Comparison of ENCODE assay signal across 1 cellular context in genomic region chr17:79822583-79823124, GRCh38.
TF ChIP-seq lines count a peak whose summit lies in the region.

No MANE protein-coding gene starts in this region.

TF ChIP-seq in HepG2, 621 proteins besides CTCF, POLR2A, EP300 and RAD21 (continued from another document and continues in another):
- TF ChIP-seq, protein P1, sequence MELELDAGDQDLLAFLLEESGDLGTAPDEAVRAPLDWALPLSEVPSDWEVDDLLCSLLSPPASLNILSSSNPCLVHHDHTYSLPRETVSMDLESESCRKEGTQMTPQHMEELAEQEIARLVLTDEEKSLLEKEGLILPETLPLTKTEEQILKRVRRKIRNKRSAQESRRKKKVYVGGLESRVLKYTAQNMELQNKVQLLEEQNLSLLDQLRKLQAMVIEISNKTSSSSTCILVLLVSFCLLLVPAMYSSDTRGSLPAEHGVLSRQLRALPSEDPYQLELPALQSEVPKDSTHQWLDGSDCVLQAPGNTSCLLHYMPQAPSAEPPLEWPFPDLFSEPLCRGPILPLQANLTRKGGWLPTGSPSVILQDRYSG (CRISPR knock-in tag; IDR thresholded peaks at IDR 0.05), result 0 out of 2 replicates have a peak, but pooled peaks have one; percentile 62
- TF ChIP-seq BORCS8-MEF2B (CRISPR knock-in tag; IDR thresholded peaks at IDR 0.05), result no peak; the same call in 1 of the 2 replicates
- TF ChIP-seq E2F5 (CRISPR knock-in tag; conservative IDR thresholded peaks at IDR 0.05), result no peak
- TF ChIP-seq ATAD3A (CRISPR knock-in tag; IDR thresholded peaks at IDR 0.05), result no peak
- TF ChIP-seq ZBTB1 (CRISPR knock-in tag; IDR thresholded peaks at IDR 0.05; ENCODE audit: borderline replicate concordance), result peak; percentile 51; the same call in 1 of the 2 replicates
- TF ChIP-seq ZBTB3 (CRISPR knock-in tag; IDR thresholded peaks at IDR 0.05; ENCODE audit: borderline replicate concordance, low read depth), result no peak
- TF ChIP-seq, protein P2, sequence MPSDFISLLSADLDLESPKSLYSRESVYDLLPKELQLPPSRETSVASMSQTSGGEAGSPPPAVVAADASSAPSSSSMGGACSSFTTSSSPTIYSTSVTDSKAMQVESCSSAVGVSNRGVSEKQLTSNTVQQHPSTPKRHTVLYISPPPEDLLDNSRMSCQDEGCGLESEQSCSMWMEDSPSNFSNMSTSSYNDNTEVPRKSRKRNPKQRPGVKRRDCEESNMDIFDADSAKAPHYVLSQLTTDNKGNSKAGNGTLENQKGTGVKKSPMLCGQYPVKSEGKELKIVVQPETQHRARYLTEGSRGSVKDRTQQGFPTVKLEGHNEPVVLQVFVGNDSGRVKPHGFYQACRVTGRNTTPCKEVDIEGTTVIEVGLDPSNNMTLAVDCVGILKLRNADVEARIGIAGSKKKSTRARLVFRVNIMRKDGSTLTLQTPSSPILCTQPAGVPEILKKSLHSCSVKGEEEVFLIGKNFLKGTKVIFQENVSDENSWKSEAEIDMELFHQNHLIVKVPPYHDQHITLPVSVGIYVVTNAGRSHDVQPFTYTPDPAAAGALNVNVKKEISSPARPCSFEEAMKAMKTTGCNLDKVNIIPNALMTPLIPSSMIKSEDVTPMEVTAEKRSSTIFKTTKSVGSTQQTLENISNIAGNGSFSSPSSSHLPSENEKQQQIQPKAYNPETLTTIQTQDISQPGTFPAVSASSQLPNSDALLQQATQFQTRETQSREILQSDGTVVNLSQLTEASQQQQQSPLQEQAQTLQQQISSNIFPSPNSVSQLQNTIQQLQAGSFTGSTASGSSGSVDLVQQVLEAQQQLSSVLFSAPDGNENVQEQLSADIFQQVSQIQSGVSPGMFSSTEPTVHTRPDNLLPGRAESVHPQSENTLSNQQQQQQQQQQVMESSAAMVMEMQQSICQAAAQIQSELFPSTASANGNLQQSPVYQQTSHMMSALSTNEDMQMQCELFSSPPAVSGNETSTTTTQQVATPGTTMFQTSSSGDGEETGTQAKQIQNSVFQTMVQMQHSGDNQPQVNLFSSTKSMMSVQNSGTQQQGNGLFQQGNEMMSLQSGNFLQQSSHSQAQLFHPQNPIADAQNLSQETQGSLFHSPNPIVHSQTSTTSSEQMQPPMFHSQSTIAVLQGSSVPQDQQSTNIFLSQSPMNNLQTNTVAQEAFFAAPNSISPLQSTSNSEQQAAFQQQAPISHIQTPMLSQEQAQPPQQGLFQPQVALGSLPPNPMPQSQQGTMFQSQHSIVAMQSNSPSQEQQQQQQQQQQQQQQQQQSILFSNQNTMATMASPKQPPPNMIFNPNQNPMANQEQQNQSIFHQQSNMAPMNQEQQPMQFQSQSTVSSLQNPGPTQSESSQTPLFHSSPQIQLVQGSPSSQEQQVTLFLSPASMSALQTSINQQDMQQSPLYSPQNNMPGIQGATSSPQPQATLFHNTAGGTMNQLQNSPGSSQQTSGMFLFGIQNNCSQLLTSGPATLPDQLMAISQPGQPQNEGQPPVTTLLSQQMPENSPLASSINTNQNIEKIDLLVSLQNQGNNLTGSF (CRISPR knock-in tag; IDR thresholded peaks at IDR 0.05), result no peak
- no peak for TF ChIP-seq ZNF704 (CRISPR knock-in tag; IDR thresholded peaks at IDR 0.05; ENCODE audit: borderline replicate concordance)
- peak; percentile 73; the same call in 1 of the 2 replicates for TF ChIP-seq ZNF572 (CRISPR knock-in tag; IDR thresholded peaks at IDR 0.05)
- TF ChIP-seq ZNF839 (CRISPR knock-in tag; IDR thresholded peaks at IDR 0.05; ENCODE audit: borderline replicate concordance), result no peak
- TF ChIP-seq ZFYVE20 (CRISPR knock-in tag; IDR thresholded peaks at IDR 0.05; ENCODE audit: borderline replicate concordance, low read depth), result no peak
- peak; percentile 78 for TF ChIP-seq ZSCAN9 (CRISPR knock-in tag; IDR thresholded peaks at IDR 0.05; ENCODE audit: borderline replicate concordance)
- no peak for TF ChIP-seq POLR2G (IDR thresholded peaks at IDR 0.05; ENCODE audit: low read depth, low read length)
- no peak for TF ChIP-seq GTF3A (CRISPR knock-in tag; conservative IDR thresholded peaks at IDR 0.05)
- TF ChIP-seq, protein P3, sequence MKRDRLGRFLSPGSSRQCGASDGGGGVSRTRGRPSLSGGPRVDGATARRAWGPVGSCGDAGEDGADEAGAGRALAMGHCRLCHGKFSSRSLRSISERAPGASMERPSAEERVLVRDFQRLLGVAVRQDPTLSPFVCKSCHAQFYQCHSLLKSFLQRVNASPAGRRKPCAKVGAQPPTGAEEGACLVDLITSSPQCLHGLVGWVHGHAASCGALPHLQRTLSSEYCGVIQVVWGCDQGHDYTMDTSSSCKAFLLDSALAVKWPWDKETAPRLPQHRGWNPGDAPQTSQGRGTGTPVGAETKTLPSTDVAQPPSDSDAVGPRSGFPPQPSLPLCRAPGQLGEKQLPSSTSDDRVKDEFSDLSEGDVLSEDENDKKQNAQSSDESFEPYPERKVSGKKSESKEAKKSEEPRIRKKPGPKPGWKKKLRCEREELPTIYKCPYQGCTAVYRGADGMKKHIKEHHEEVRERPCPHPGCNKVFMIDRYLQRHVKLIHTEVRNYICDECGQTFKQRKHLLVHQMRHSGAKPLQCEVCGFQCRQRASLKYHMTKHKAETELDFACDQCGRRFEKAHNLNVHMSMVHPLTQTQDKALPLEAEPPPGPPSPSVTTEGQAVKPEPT (CRISPR knock-in tag; IDR thresholded peaks at IDR 0.05; ENCODE audit: low read depth), result 0 out of 2 replicates have a peak, but pooled peaks have one; percentile 26
- no peak for TF ChIP-seq NFIB (CRISPR knock-in tag; IDR thresholded peaks at IDR 0.05; ENCODE audit: borderline replicate concordance)
- TF ChIP-seq ZNF644 (CRISPR knock-in tag; IDR thresholded peaks at IDR 0.05; ENCODE audit: low read depth), result peak; percentile 97
- no peak for TF ChIP-seq ZNF773 (CRISPR knock-in tag; IDR thresholded peaks at IDR 0.05; ENCODE audit: borderline replicate concordance)
- no peak for TF ChIP-seq SRSF4 (IDR thresholded peaks at IDR 0.05; ENCODE audit: low read depth, low read length, poor library complexity, severe bottlenecking)
- TF ChIP-seq, protein P4, sequence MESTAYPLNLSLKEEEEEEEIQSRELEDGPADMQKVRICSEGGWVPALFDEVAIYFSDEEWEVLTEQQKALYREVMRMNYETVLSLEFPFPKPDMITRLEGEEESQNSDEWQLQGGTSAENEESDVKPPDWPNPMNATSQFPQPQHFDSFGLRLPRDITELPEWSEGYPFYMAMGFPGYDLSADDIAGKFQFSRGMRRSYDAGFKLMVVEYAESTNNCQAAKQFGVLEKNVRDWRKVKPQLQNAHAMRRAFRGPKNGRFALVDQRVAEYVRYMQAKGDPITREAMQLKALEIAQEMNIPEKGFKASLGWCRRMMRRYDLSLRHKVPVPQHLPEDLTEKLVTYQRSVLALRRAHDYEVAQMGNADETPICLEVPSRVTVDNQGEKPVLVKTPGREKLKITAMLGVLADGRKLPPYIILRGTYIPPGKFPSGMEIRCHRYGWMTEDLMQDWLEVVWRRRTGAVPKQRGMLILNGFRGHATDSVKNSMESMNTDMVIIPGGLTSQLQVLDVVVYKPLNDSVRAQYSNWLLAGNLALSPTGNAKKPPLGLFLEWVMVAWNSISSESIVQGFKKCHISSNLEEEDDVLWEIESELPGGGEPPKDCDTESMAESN (CRISPR knock-in tag; conservative IDR thresholded peaks at IDR 0.05), result peak; percentile 81
- peak; percentile 79 for TF ChIP-seq NR2C2 (CRISPR knock-in tag; IDR thresholded peaks at IDR 0.05; ENCODE audit: borderline replicate concordance)
- TF ChIP-seq, protein P5, sequence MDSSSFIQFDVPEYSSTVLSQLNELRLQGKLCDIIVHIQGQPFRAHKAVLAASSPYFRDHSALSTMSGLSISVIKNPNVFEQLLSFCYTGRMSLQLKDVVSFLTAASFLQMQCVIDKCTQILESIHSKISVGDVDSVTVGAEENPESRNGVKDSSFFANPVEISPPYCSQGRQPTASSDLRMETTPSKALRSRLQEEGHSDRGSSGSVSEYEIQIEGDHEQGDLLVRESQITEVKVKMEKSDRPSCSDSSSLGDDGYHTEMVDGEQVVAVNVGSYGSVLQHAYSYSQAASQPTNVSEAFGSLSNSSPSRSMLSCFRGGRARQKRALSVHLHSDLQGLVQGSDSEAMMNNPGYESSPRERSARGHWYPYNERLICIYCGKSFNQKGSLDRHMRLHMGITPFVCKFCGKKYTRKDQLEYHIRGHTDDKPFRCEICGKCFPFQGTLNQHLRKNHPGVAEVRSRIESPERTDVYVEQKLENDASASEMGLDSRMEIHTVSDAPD (CRISPR knock-in tag; IDR thresholded peaks at IDR 0.05), result 0 out of 2 replicates have a peak, but pooled peaks have one; percentile 17
- no peak for TF ChIP-seq HMGA1 (CRISPR knock-in tag; conservative IDR thresholded peaks at IDR 0.05)
- TF ChIP-seq ELF1 (CRISPR knock-in tag; IDR thresholded peaks at IDR 0.05), result peak; percentile 49; the same call in 1 of the 2 replicates
- TF ChIP-seq NR1H2 (CRISPR knock-in tag; IDR thresholded peaks at IDR 0.05; ENCODE audit: borderline replicate concordance, low read depth), result no peak
- TF ChIP-seq ZNF205 (CRISPR knock-in tag; IDR thresholded peaks at IDR 0.05), result 0 out of 2 replicates have a peak, but pooled peaks have one; percentile 72
- TF ChIP-seq HNRNPUL1 (IDR thresholded peaks at IDR 0.05; ENCODE audit: low read depth, low read length), result no peak
- no peak for TF ChIP-seq ZBTB39 (CRISPR knock-in tag; IDR thresholded peaks at IDR 0.05)
- no peak for TF ChIP-seq ZNF432 (CRISPR knock-in tag; IDR thresholded peaks at IDR 0.05; ENCODE audit: borderline replicate concordance)
- no peak for TF ChIP-seq SOX6 (IDR thresholded peaks at IDR 0.05)
- TF ChIP-seq SOX6 (CRISPR knock-in tag; IDR thresholded peaks at IDR 0.05), result peak; percentile 92
- TF ChIP-seq KLF12 (CRISPR knock-in tag; IDR thresholded peaks at IDR 0.05; ENCODE audit: borderline replicate concordance), result peak; percentile 92
- peak; percentile 87; the same call in 1 of the 2 replicates for TF ChIP-seq ZNF256 (CRISPR knock-in tag; conservative IDR thresholded peaks at IDR 0.05)
- TF ChIP-seq ZNF354B (CRISPR knock-in tag; IDR thresholded peaks at IDR 0.05), result no peak
- no peak for TF ChIP-seq CHD2 (IDR thresholded peaks at IDR 0.05; ENCODE audit: low read depth, low read length)
- no peak for TF ChIP-seq ZFP41 (CRISPR knock-in tag; IDR thresholded peaks at IDR 0.05; ENCODE audit: borderline replicate concordance)
- TF ChIP-seq EZH2 (conservative IDR thresholded peaks at IDR 0.05; ENCODE audit: low read depth, low read length), result no peak
- TF ChIP-seq MLXIP (CRISPR knock-in tag; IDR thresholded peaks at IDR 0.05; ENCODE audit: borderline replicate concordance), result 0 out of 2 replicates have a peak, but pooled peaks have one; percentile 45
- TF ChIP-seq GMEB2 (CRISPR knock-in tag; IDR thresholded peaks at IDR 0.05; ENCODE audit: low read depth), result no peak
- no peak for TF ChIP-seq ZC3H13 (CRISPR knock-in tag; IDR thresholded peaks at IDR 0.05)
- no peak for TF ChIP-seq ZNF263 (CRISPR knock-in tag; IDR thresholded peaks at IDR 0.05)
